8 cellular contexts compared by ENCODE assay signal in genomic region chr22:35380537-35381423, GRCh38. TPM values are rescaled to one million over a fixed set of nuclear protein-coding genes. Genes with fewer than 3 reads are reported as not detected.
DNase-seq lines count a peak whose midpoint lies in the region; ATAC-seq and TF ChIP-seq lines count a peak whose summit lies in the region.

HMOX1 (plus strand) TSS chr22:35381096; CDS start chr22:35381174, 78 bp downstream.

- H3K9me2 ChIP-seq in Loucy (replicated peaks; ENCODE audit: low read depth, low read length) (no peaks in the 10 kb centered on the region), hepatocyte (replicated peaks; ENCODE audit: insufficient read depth) (no peaks in the 10 kb centered on the region)

- H3K27ac ChIP-seq in body of pancreas (peak within 1 kb of the TSS in 3 of 4 donors; percentile 44 to 66 (median 63)), hepatocyte (peak within 1 kb of the TSS; percentile 78), prostate gland (peak within 1 kb of the TSS; percentile 60 to 73)

- H3K4me1 ChIP-seq in Loucy (ENCODE audit: insufficient read depth, low read length, poor library complexity, severe bottlenecking), result peaks cover 19% of the 10 kb centered on the region
- H3K4me1 ChIP-seq in body of pancreas, result peaks cover 39% of the 10 kb centered on the region
- peaks cover 52% of the 10 kb centered on the region for H3K4me1 ChIP-seq in hepatocyte (ENCODE audit: insufficient read depth)
- no peaks in the 10 kb centered on the region for H3K4me1 ChIP-seq in prostate gland (replicated peaks)

- H3K27me3 ChIP-seq in Loucy (ENCODE audit: insufficient read depth, low read length, poor library complexity, severe bottlenecking), result no peaks in the 10 kb centered on the region
- H3K27me3 ChIP-seq in body of pancreas, result no peaks in the 10 kb centered on the region
- no peaks in the 10 kb centered on the region for H3K27me3 ChIP-seq in hepatocyte
- H3K27me3 ChIP-seq in prostate gland (replicated peaks; ENCODE audit: insufficient read depth), result no peaks in the 10 kb centered on the region

- no peaks in the 10 kb centered on the region for H3F3A ChIP-seq in Loucy (ENCODE audit: low read depth)

- ATAC-seq in GM21526 (IDR thresholded peaks at IDR 0.05; ENCODE audit: low FRiP score, unreplicated experiment), result peak; percentile 49
- ATAC-seq in body of pancreas, result peak; percentile 82
- ATAC-seq in GM18868 (IDR thresholded peaks at IDR 0.05; ENCODE audit: unreplicated experiment), result no peak

- TF ChIP-seq CTCF in Loucy (conservative IDR thresholded peaks at IDR 0.05; ENCODE audit: low read length), result no peak
- TF ChIP-seq CTCF in body of pancreas (IDR thresholded peaks at IDR 0.05), result peak in 2 of 7 experiments; percentile 8 to 44
- TF ChIP-seq CTCF in hepatocyte (IDR thresholded peaks at IDR 0.05; ENCODE audit: poor library complexity), result peak; percentile 35
- TF ChIP-seq CTCF in prostate gland (IDR thresholded peaks at IDR 0.05), result peak in 2 of 4 experiments; percentile 38 to 47

- H3K4me2 ChIP-seq in Loucy (ENCODE audit: low read depth, low read length, poor library complexity, severe bottlenecking) (peak within 1 kb of the TSS; percentile 74), hepatocyte (peak within 1 kb of the TSS; percentile 86)

- H3K9ac ChIP-seq in Loucy (ENCODE audit: low read depth, low read length, poor library complexity, severe bottlenecking), result peak within 1 kb of the TSS; percentile 64

- DNase-seq in DMS 273 treated with DMSO at 0.1 percent for 48 hours (lab: John Stamatoyannopoulos, UW), result peak; percentile 6
- DNase-seq in T1000 (lab: John Stamatoyannopoulos, UW), result peak; percentile 83
- peak; percentile 85 to 92 (median 91) for DNase-seq in body of pancreas
- peak; percentile 96 for DNase-seq in hepatocyte (ENCODE audit: low spot score)
- DNase-seq in prostate gland (ENCODE audit: low spot score), result peak; percentile 83

- H4K20me1 ChIP-seq in Loucy (ENCODE audit: insufficient read depth, low read length, poor library complexity, severe bottlenecking) (no peaks in the 10 kb centered on the region), hepatocyte (ENCODE audit: insufficient read depth, poor library complexity, severe bottlenecking) (no peaks in the 10 kb centered on the region)

- intact Hi-C loops in body of pancreas (cut with DNase I) (no loop called here), prostate gland (cut with DNase I) (loop anchor here (2.0 kb wide), 1 partner anchor 30 kb away; no protein-coding TSS in a partner anchor)

- H3K79me2 ChIP-seq in Loucy (ENCODE audit: insufficient read depth, low read length) (no peaks in the 10 kb centered on the region), hepatocyte (peaks cover 20% of the 10 kb centered on the region)

- peak in 2 of 3 donors; percentile 70 to 77 for TF ChIP-seq POLR2A in body of pancreas (IDR thresholded peaks at IDR 0.05)
- TF ChIP-seq POLR2A in prostate gland (IDR thresholded peaks at IDR 0.05), result peak; percentile 73

- WGBS in body of pancreas, 2 donors, result 4 to 14% methylated on average over 14 to 42 of the region's 47 CpGs
- WGBS in hepatocyte (ENCODE audit: low lambda C conversion rate, missing lambda C conversion rate), result 4% methylated on average over 38 of the region's 47 CpGs
- 5% methylated on average over 41 of the region's 47 CpGs for WGBS in prostate gland

- H3K4me3 ChIP-seq in Loucy (ENCODE audit: low read length, poor library complexity, severe bottlenecking) (peak within 1 kb of the TSS; percentile 65), body of pancreas (no peak within 1 kb of the TSS), hepatocyte (peak within 1 kb of the TSS; percentile 62), prostate gland (peak within 1 kb of the TSS; percentile 28 to 37)

- peak within 1 kb of the TSS; percentile 83 for H2AFZ ChIP-seq in Loucy (ENCODE audit: low read length)
- peak within 1 kb of the TSS; percentile 69 for H2AFZ ChIP-seq in hepatocyte

- H3K36me3 ChIP-seq in Loucy (ENCODE audit: insufficient read depth, low read length) (no peaks in the 10 kb centered on the region), body of pancreas (replicated peaks in 1 of 2; ENCODE audit: insufficient read depth in 1 of 2, low read depth in 2 of 2) (no peaks in the 10 kb centered on the region), hepatocyte (replicated peaks; ENCODE audit: insufficient read depth, low read depth) (no peaks in the 10 kb centered on the region), prostate gland (no peaks in the 10 kb centered on the region)

- H3K9me3 ChIP-seq in Loucy (ENCODE audit: insufficient read depth, low read depth, low read length) (no peaks in the 10 kb centered on the region), body of pancreas (no peaks in the 10 kb centered on the region), hepatocyte (ENCODE audit: low read depth) (no peaks in the 10 kb centered on the region), prostate gland (no peaks in the 10 kb centered on the region)

RNA-seq across cellular contexts. Expression of gene HMOX1, which starts in this region (rescaled TPM):
- total RNA-seq in body of pancreas, result 10 to 100 TPM in 1 of 2 donors, 1 to 10 TPM in 1; 9.3 to 32.0 TPM
- 34.8 and 43.8 TPM in 2 replicates for total RNA-seq in hepatocyte
- polyA plus RNA-seq in hepatocyte, result 51.0 and 58.6 TPM in 2 replicates
- 10 to 100 TPM in 1 of 2 donors, 1 to 10 TPM in 1; 3.5 to 31.5 TPM for total RNA-seq in prostate gland

Comparison
In these comparisons a context has a peak if more than half of its experiments do, and no peak if none do; other contexts are left out.
1. DNase-seq: peak in every context shown above with its lines; median percentile 96 in hepatocyte; 91 in body of pancreas; 83 in T1000; 83 in prostate gland; 6 in DMS 273 treated with DMSO at 0.1 percent for 48 hours.
2. H3K4me3 ChIP-seq: peak in Loucy (single experiment), hepatocyte (single experiment) and prostate gland (2 of 2); none in body of pancreas (0 of 2).
3. Peak in every context shown above with its lines, with median percentiles within 50 percentile points of each other: H3K27ac ChIP-seq.